20 cellular contexts compared by ENCODE assay signal in genomic region chr5:34927785-34928184, GRCh38. TPM values are rescaled to one million over a fixed set of nuclear protein-coding genes. Genes with fewer than 3 reads are reported as not detected.
DNase-seq lines count a peak whose midpoint lies in the region; ATAC-seq, FAIRE-seq and TF ChIP-seq lines count a peak whose summit lies in the region.
"Had no signal": no experiment of that assay in that cellular context is flagged by ENCODE, and none has a peak within 500 bp of the region (broad histone marks: within the 10 kb centered on the region; RNA-seq: fewer than 3 reads in every experiment).

No MANE protein-coding gene starts in this region.

- peaks cover 6% of the 10 kb centered on the region for H3K79me1 ChIP-seq in H9 (ENCODE audit: insufficient read depth, low read depth, low read length, poor library complexity, severe bottlenecking)

- no peak for FAIRE-seq in K562 (lab: Jason Lieb, UNC)
- FAIRE-seq: GM19239 had no signal

- H3T11ph ChIP-seq in H9 (ENCODE audit: low read length) = no peak overlapping the region

- H3K9me3 Mint-ChIP-seq in H9 = no peaks in the 10 kb centered on the region; a peak in 1 of 5 replicates
- H3K9me3 Mint-ChIP-seq in progenitor cell of endocrine pancreas (ENCODE audit: low read depth) = no peaks in the 10 kb centered on the region
- no peaks in the 10 kb centered on the region for H3K9me3 Mint-ChIP-seq in CD8-positive, alpha-beta T cell
- H3K9me3 Mint-ChIP-seq in natural killer cell = no peaks in the 10 kb centered on the region

- H3K27ac Mint-ChIP-seq in H9 = peak overlapping the region in 1 of 3 experiments; percentile 70; a peak in 1 of 7 replicates
- no peak overlapping the region for H3K27ac Mint-ChIP-seq in progenitor cell of endocrine pancreas
- H3K27ac Mint-ChIP-seq in CD8-positive, alpha-beta T cell = no peak overlapping the region
- no peak overlapping the region for H3K27ac Mint-ChIP-seq in natural killer cell

- H2AFZ ChIP-seq in H9 (ENCODE audit: low read length) (no peak overlapping the region), K562 (ENCODE audit: low read depth, low read length) (no peak overlapping the region)

- no peak overlapping the region for H3K4me3 ChIP-seq in K562
- no peak overlapping the region for H3K4me3 ChIP-seq in CD8-positive, alpha-beta T cell (ENCODE audit: low read depth, low read length)

- H3K36me3 ChIP-seq in K562 (ENCODE audit: control insufficient read depth, insufficient read depth, low read length) = peaks cover 64% of the 10 kb centered on the region
- H3K36me3 ChIP-seq in CD8-positive, alpha-beta T cell (ENCODE audit: insufficient read depth, low read length) = peaks cover 9% of the 10 kb centered on the region

- TF ChIP-seq POLR2A in K562 (conservative IDR thresholded peaks at IDR 0.05) = peak; percentile 64; the same call in 1 of the 2 replicates

- H3K27ac ChIP-seq in H9 (ENCODE audit: insufficient read length, low read depth, low read length) (no peak overlapping the region), K562 (ENCODE audit: extremely low read depth, low read depth, low read length) (peak overlapping the region; percentile 47; the same call in 2 of the 3 replicates)
- no peak overlapping the region for H3K27ac ChIP-seq in CD8-positive, alpha-beta T cell (ENCODE audit: low read depth, low read length)
- H3K27ac ChIP-seq: C4-2B, KMS-11 had no signal

- no peak overlapping the region for H4K8ac ChIP-seq in H9 (replicated peaks; ENCODE audit: insufficient read length, low read depth, low read length)

- TF ChIP-seq EP300 in K562 (IDR thresholded peaks at IDR 0.05; ENCODE audit: low read length) = no peak

- H4K20me1 ChIP-seq in H9 (ENCODE audit: control insufficient read depth, insufficient read depth, insufficient read length) (no peaks in the 10 kb centered on the region), K562 (replicated peaks; ENCODE audit: control insufficient read depth, insufficient read depth, low read length) (no peaks in the 10 kb centered on the region)

- H3K4me3 Mint-ChIP-seq in H9 (peak overlapping the region in 1 of 2 experiments; percentile 44; a peak in 1 of 5 replicates), progenitor cell of endocrine pancreas (ENCODE audit: low read depth) (peak overlapping the region; percentile 40), natural killer cell (no peak overlapping the region)
- no peak overlapping the region for H3K4me3 Mint-ChIP-seq in CD8-positive, alpha-beta T cell

- no peak for TF ChIP-seq RAD21 in K562 (CRISPR knock-in tag; conservative IDR thresholded peaks at IDR 0.05 in 1 of 2, IDR thresholded peaks at IDR 0.05 in 1 of 2)

- ATAC-seq in K562 (no peak), natural killer cell (no peak)
- no peak for ATAC-seq in CD8-positive, alpha-beta T cell
- ATAC-seq: SK-N-SH treated with all-trans-retinoic acid at 6 μM for 48 hours had no signal

- H3K4me2 ChIP-seq in H9 (ENCODE audit: insufficient read depth, insufficient read length, low read length) (no peak overlapping the region), K562 (ENCODE audit: insufficient read depth, low read length) (no peak overlapping the region)

- H2BK20ac ChIP-seq in H9 (ENCODE audit: low read depth, low read length, poor library complexity, severe bottlenecking) = no peak overlapping the region

- H3K23ac ChIP-seq in H9 (ENCODE audit: insufficient read length, low read depth, low read length) = no peak overlapping the region

- in situ Hi-C loops in K562 (cut with MboI) = no loop called here

- H3K4ac ChIP-seq in H9 (ENCODE audit: low read depth, low read length) = no peak overlapping the region

- CTCF ChIA-PET in K562 (lab: Yijun Ruan, JAX; ENCODE audit: low intra/inter-chr PET ratio) = no interaction called here
- CTCF ChIA-PET in CD8-positive, alpha-beta T cell (lab: Charles Lee) = interaction anchor here (2.1 kb wide), 1 partner anchor 12 kb away, joined by 10 read pairs; the partner anchor contains the start of genes BRIX1 and RAD1

- H3K27me3 Mint-ChIP-seq in H9 (ENCODE audit: low read depth) (no peaks in the 10 kb centered on the region), progenitor cell of endocrine pancreas (no peaks in the 10 kb centered on the region), natural killer cell (ENCODE audit: low read depth in 2 of 2) (no peaks in the 10 kb centered on the region)
- H3K27me3 Mint-ChIP-seq in CD8-positive, alpha-beta T cell (ENCODE audit: low read depth) = no peaks in the 10 kb centered on the region

- H3K18ac ChIP-seq in H9 (ENCODE audit: insufficient read length, low read depth, low read length) = no peak overlapping the region

- no peak overlapping the region for H2BK15ac ChIP-seq in H9 (ENCODE audit: low read depth, low read length)

- H3K4me1 Mint-ChIP-seq in H9 = peaks cover 17 to 23% of the 10 kb centered on the region in 2 experiments
- H3K4me1 Mint-ChIP-seq in progenitor cell of endocrine pancreas (ENCODE audit: low read depth) = peaks cover 18% of the 10 kb centered on the region
- H3K4me1 Mint-ChIP-seq in CD8-positive, alpha-beta T cell (ENCODE audit: low read depth) = peaks cover 33% of the 10 kb centered on the region
- H3K4me1 Mint-ChIP-seq in natural killer cell = peaks cover 17 to 27% of the 10 kb centered on the region in 2 donors

- POLR2A ChIA-PET in K562 (lab: Yijun Ruan, JAX) = interaction anchor here (3.7 kb wide), 1 partner anchor 11 kb away, joined by 67 read pairs; the partner anchor contains the start of genes BRIX1 and RAD1
- POLR2A ChIA-PET in CD8-positive, alpha-beta T cell (lab: Charles Lee) = interaction anchor here (0.6 to 3.8 kb wide), 2 partner anchors 11 kb away, joined by 3 to 103 read pairs; partner anchors contain the start of genes BRIX1 and RAD1

- no peak overlapping the region for H3K56ac ChIP-seq in H9 (ENCODE audit: insufficient read length, low read depth, low read length)

- H3K79me2 ChIP-seq in H9 (ENCODE audit: insufficient read depth, low read length) (peaks cover 8% of the 10 kb centered on the region; the same call in 1 of the 2 replicates), K562 (ENCODE audit: control insufficient read depth, insufficient read depth, low read length) (peaks cover 64% of the 10 kb centered on the region)

- no peak overlapping the region for H4K5ac ChIP-seq in H9 (ENCODE audit: insufficient read length, low read depth, low read length)

- H2BK120ac ChIP-seq in H9 (ENCODE audit: low read depth, low read length, poor library complexity, severe bottlenecking) = no peak overlapping the region

- intact Hi-C loops in K562 (cut with micrococcal nuclease) = no loop called here
- intact Hi-C loops in CD8-positive, alpha-beta T cell (cut with DNase I, micrococcal nuclease) = loop anchor here (2.0 to 5.0 kb wide), 6 partner anchors 921 to 1950 kb away; partner anchors contain the start of genes TARS1 (in 2 of the 2), LMBRD2 (in 1 of the 2), NADK2 (in 1 of the 2) and NIPBL (in 1 of the 2)
- intact Hi-C loops in natural killer cell (cut with micrococcal nuclease) = no loop called here

- H4K91ac ChIP-seq in H9 (ENCODE audit: insufficient read length, low read depth, low read length) = no peak overlapping the region

- no peak overlapping the region for H2AK5ac ChIP-seq in H9 (ENCODE audit: insufficient read length, low read length)

- no TSS peak for BruUV-seq in K562 (replicated peaks; lab: Mats Ljungman, UMichigan)

- H2BK12ac ChIP-seq in H9 (ENCODE audit: insufficient read length, low read depth, low read length) = no peak overlapping the region

- H3K4me1 ChIP-seq in H9 (ENCODE audit: insufficient read depth, low read length) = no peaks in the 10 kb centered on the region; the same call in 1 of the 2 replicates
- peaks cover 18 to 34% of the 10 kb centered on the region in 2 experiments for H3K4me1 ChIP-seq in K562 (replicated peaks in 1 of 2; ENCODE audit: control insufficient read depth in 2 of 2, insufficient read depth in 2 of 2, low read length in 2 of 2)
- H3K4me1 ChIP-seq in CD8-positive, alpha-beta T cell (ENCODE audit: insufficient read depth, low read length) = peaks cover 27% of the 10 kb centered on the region

- TF ChIP-seq CTCF in H9 (conservative IDR thresholded peaks at IDR 0.05) = no peak
- no peak for TF ChIP-seq CTCF in K562 (IDR thresholded peaks at IDR 0.05 in 2 of 3, conservative IDR thresholded peaks at IDR 0.05 in 1 of 3; ENCODE audit: insufficient read depth in 2 of 3, low read depth in 1 of 3, low read length in 3 of 3)
- TF ChIP-seq CTCF in progenitor cell of endocrine pancreas (IDR thresholded peaks at IDR 0.05; ENCODE audit: unreplicated experiment) = no peak
- TF ChIP-seq CTCF in CD8-positive, alpha-beta T cell (IDR thresholded peaks at IDR 0.05) = no peak
- no peak for TF ChIP-seq CTCF in natural killer cell (IDR thresholded peaks at IDR 0.05)

- H3K9me1 ChIP-seq in K562 (ENCODE audit: control insufficient read depth, insufficient read depth, low read length) = no peaks in the 10 kb centered on the region

- no peak overlapping the region for H2BK5ac ChIP-seq in H9 (ENCODE audit: insufficient read length, low read length)

- no CpG with 5 or more reads among the region's 5 CpGs for WGBS in H9 (ENCODE audit: extremely low coverage, insufficient read length, low lambda C conversion rate)
- 76% methylated on average over 5 of the region's 5 CpGs for WGBS in K562 (ENCODE audit: insufficient coverage, low coverage, missing lambda C conversion rate)

- DNase-seq in H9 = peak; percentile 34
- no peak for DNase-seq in K562 (ENCODE audit: extremely low read depth in 1 of 4, low spot score in 3 of 4)
- no peak for DNase-seq in progenitor cell of endocrine pancreas (ENCODE audit: low spot score, unreplicated experiment)
- no peak for DNase-seq in CD8-positive, alpha-beta T cell
- no peak for DNase-seq in LoVo (ENCODE audit: low spot score)
- DNase-seq in natural killer cell = no peak
- DNase-seq: ACHN, GF-D8, GOT3, NCI-H1092, NCI-H1436 treated with DMSO at 0.1 percent for 48 hours, NCI-H2029, NCI-H446 treated with DMSO at 0.1 percent for 48 hours, SHP77 treated with DMSO at 0.1 percent for 48 hours, T-helper 1 cell had no signal

- H3K14ac ChIP-seq in H9 (ENCODE audit: insufficient read depth, low read length) = no peak overlapping the region

- H3K36me3 Mint-ChIP-seq in H9 (ENCODE audit: insufficient read depth in 1 of 3, low read depth in 3 of 3) = peaks cover 20 to 49% (median 43%) of the 10 kb centered on the region in 3 experiments
- peaks cover 12% of the 10 kb centered on the region for H3K36me3 Mint-ChIP-seq in progenitor cell of endocrine pancreas (ENCODE audit: insufficient read depth)
- peaks cover 38% of the 10 kb centered on the region for H3K36me3 Mint-ChIP-seq in CD8-positive, alpha-beta T cell
- peaks cover 17% of the 10 kb centered on the region for H3K36me3 Mint-ChIP-seq in natural killer cell

- peaks cover 6% of the 10 kb centered on the region for H3K23me2 ChIP-seq in H9 (ENCODE audit: insufficient read length, low read depth, low read length, poor library complexity, severe bottlenecking)

- H3K9ac ChIP-seq in H9 (ENCODE audit: extremely low read depth, insufficient read length, low read length) (no peak overlapping the region), K562 (ENCODE audit: insufficient read depth in 1 of 2, low read depth in 2 of 2, low read length in 2 of 2) (no peak overlapping the region)
- H3K9ac ChIP-seq: KMS-11 had no signal

- H3K9me3 ChIP-seq in H9 (ENCODE audit: control insufficient read depth, low read depth, low read length) (no peaks in the 10 kb centered on the region), K562 (replicated peaks; ENCODE audit: control insufficient read depth, insufficient read depth, low read depth, low read length) (no peaks in the 10 kb centered on the region)
- no peaks in the 10 kb centered on the region for H3K9me3 ChIP-seq in CD8-positive, alpha-beta T cell (ENCODE audit: low read length)

- H3K27me3 ChIP-seq in H9 (ENCODE audit: insufficient read depth, low read length) = no peaks in the 10 kb centered on the region
- H3K27me3 ChIP-seq in K562 (ENCODE audit: control insufficient read depth in 2 of 2, insufficient read depth in 2 of 2, low read length in 2 of 2) = no peaks in the 10 kb centered on the region
- H3K27me3 ChIP-seq in CD8-positive, alpha-beta T cell (ENCODE audit: insufficient read depth, low read length) = no peaks in the 10 kb centered on the region

RNA-seq across cellular contexts. Expression of gene DNAJC21, which starts 1.6 kb away (rescaled TPM):
- total RNA-seq in H9 (2021) (44.9 and 50.4 TPM in 2 replicates), K562 (2014; rRNA removed) (77.5 and 83.3 TPM in 2 replicates), K562 (2014; rRNA removed; fragmentation: Illumina TruSeq; extraction: Trizol) (104 and 118 TPM in 2 replicates), K562 (2015; rRNA removed; fragmentation: Illumina TruSeq; extraction: Trizol) (98.0 and 102 TPM in 2 replicates), K562 (2021) (66.3 and 70.7 TPM in 2 replicates), progenitor cell of endocrine pancreas (48.1 and 50.3 TPM in 2 replicates), natural killer cell (10 to 100 TPM; 46.8 to 57.9 (median 56.1) TPM)
- 29.6 TPM for polyA plus RNA-seq in PFSK-1 (2012; ENCODE audit: insufficient read length, low read depth)
- 39.8 and 116 TPM in 2 replicates for total RNA-seq in K562 (2011; cell fraction: chromatin; rRNA removed; ENCODE audit: low replicate concordance)
- total RNA-seq in K562 (2011; cell fraction: nucleolus; rRNA removed) = 17.7 and 25.3 TPM in 2 replicates
- 46.5 and 68.7 TPM in 2 replicates for total RNA-seq in K562 (2011; cell fraction: nucleoplasm; rRNA removed)
- polyA plus RNA-seq in K562 (2011; rRNA removed) (32.2 and 58.5 TPM in 2 replicates), K562 (2014; fragmentation: Illumina TruSeq; extraction: Trizol) (86.5 and 105 TPM in 2 replicates), K562 (2014; fragmentation: Nextera tagmentation; extraction: Ambion mirVana) (10 to 100 TPM; 26.6 to 29.7 TPM), K562 (2014; rRNA removed) (54.9 and 63.9 TPM in 2 replicates)
- polyA plus RNA-seq in K562 (2011; cell fraction: cytosol; rRNA removed) = 7.0 and 12.1 TPM in 2 replicates
- polyA plus RNA-seq in K562 (2011; cell fraction: nucleus; rRNA removed) = 19.7 and 23.1 TPM in 2 replicates
- polyA plus RNA-seq in K562 (2012) = 51.5 and 71.1 TPM in 2 replicates
- polyA minus RNA-seq in K562 (2011; rRNA and poly(A)+ RNA removed) = 80.9 and 97.2 TPM in 2 replicates
- polyA minus RNA-seq in K562 (2011; cell fraction: cytosol; rRNA and poly(A)+ RNA removed) = 25.2 and 31.1 TPM in 2 replicates
- 20.7 and 45.9 TPM in 2 replicates for polyA minus RNA-seq in K562 (2011; cell fraction: nucleus; rRNA and poly(A)+ RNA removed)
- 10 to 100 TPM; 55.7 to 56.6 TPM for total RNA-seq in CD8-positive, alpha-beta T cell

RNA-seq across cellular contexts. Expression of gene BRIX1, which starts 12.3 kb away (rescaled TPM):
- total RNA-seq in H9 (2021) = 72.2 and 77.0 TPM in 2 replicates
- polyA plus RNA-seq in PFSK-1 (2012; ENCODE audit: insufficient read length, low read depth) = 64.1 TPM
- total RNA-seq in K562 (2011; cell fraction: chromatin; rRNA removed; ENCODE audit: low replicate concordance) = 40.7 and 142 TPM in 2 replicates
- 26.7 and 34.7 TPM in 2 replicates for total RNA-seq in K562 (2011; cell fraction: nucleolus; rRNA removed)
- 60.4 and 72.4 TPM in 2 replicates for total RNA-seq in K562 (2011; cell fraction: nucleoplasm; rRNA removed)
- total RNA-seq in K562 (2014; rRNA removed) = 118 and 119 TPM in 2 replicates
- total RNA-seq in K562 (2014; rRNA removed; fragmentation: Illumina TruSeq; extraction: Trizol) = 159 and 166 TPM in 2 replicates
- total RNA-seq in K562 (2015; rRNA removed; fragmentation: Illumina TruSeq; extraction: Trizol) = 156 and 169 TPM in 2 replicates
- total RNA-seq in K562 (2021) = 115 and 119 TPM in 2 replicates
- polyA plus RNA-seq in K562 (2011; rRNA removed) = 112 and 161 TPM in 2 replicates
- 17.1 and 48.8 TPM in 2 replicates for polyA plus RNA-seq in K562 (2011; cell fraction: cytosol; rRNA removed)
- 26.1 and 46.6 TPM in 2 replicates for polyA plus RNA-seq in K562 (2011; cell fraction: nucleus; rRNA removed)
- 59.1 and 82.5 TPM in 2 replicates for polyA plus RNA-seq in K562 (2012)
- 142 and 193 TPM in 2 replicates for polyA plus RNA-seq in K562 (2014; fragmentation: Illumina TruSeq; extraction: Trizol)
- 100 to 1,000 TPM; 125 to 157 TPM for polyA plus RNA-seq in K562 (2014; fragmentation: Nextera tagmentation; extraction: Ambion mirVana)
- polyA plus RNA-seq in K562 (2014; rRNA removed) = 161 and 170 TPM in 2 replicates
- 104 and 106 TPM in 2 replicates for polyA minus RNA-seq in K562 (2011; rRNA and poly(A)+ RNA removed)
- polyA minus RNA-seq in K562 (2011; cell fraction: cytosol; rRNA and poly(A)+ RNA removed) = 40.9 and 62.6 TPM in 2 replicates
- polyA minus RNA-seq in K562 (2011; cell fraction: nucleus; rRNA and poly(A)+ RNA removed) = 34.1 and 61.0 TPM in 2 replicates
- total RNA-seq in progenitor cell of endocrine pancreas = 30.6 and 31.4 TPM in 2 replicates
- total RNA-seq in CD8-positive, alpha-beta T cell = 10 to 100 TPM; 34.9 to 40.9 TPM
- 10 to 100 TPM; 18.0 to 30.9 (median 30.6) TPM for total RNA-seq in natural killer cell

RNA-seq across cellular contexts. Expression of gene RAD1, which starts 12.5 kb away (rescaled TPM):
- total RNA-seq in H9 (2021) (39.5 and 41.0 TPM in 2 replicates), K562 (2014; rRNA removed) (52.9 and 62.7 TPM in 2 replicates), K562 (2014; rRNA removed; fragmentation: Illumina TruSeq; extraction: Trizol) (59.4 and 60.9 TPM in 2 replicates), K562 (2015; rRNA removed; fragmentation: Illumina TruSeq; extraction: Trizol) (52.4 and 60.8 TPM in 2 replicates), K562 (2021) (54.1 and 54.9 TPM in 2 replicates), progenitor cell of endocrine pancreas (32.4 and 33.7 TPM in 2 replicates), natural killer cell (10 to 100 TPM; 24.3 to 30.9 (median 29.7) TPM)
- polyA plus RNA-seq in PFSK-1 (2012; ENCODE audit: insufficient read length, low read depth) = 19.5 TPM
- 75.3 and 78.4 TPM in 2 replicates for total RNA-seq in K562 (2011; cell fraction: chromatin; rRNA removed; ENCODE audit: low replicate concordance)
- total RNA-seq in K562 (2011; cell fraction: nucleolus; rRNA removed) = 50.4 and 59.2 TPM in 2 replicates
- 51.7 and 52.6 TPM in 2 replicates for total RNA-seq in K562 (2011; cell fraction: nucleoplasm; rRNA removed)
- polyA plus RNA-seq in K562 (2011; rRNA removed) (52.1 and 78.1 TPM in 2 replicates), K562 (2014; fragmentation: Illumina TruSeq; extraction: Trizol) (44.5 and 54.9 TPM in 2 replicates), K562 (2014; fragmentation: Nextera tagmentation; extraction: Ambion mirVana) (100 to 1,000 TPM; 120 to 148 TPM), K562 (2014; rRNA removed) (54.4 and 69.3 TPM in 2 replicates)
- 22.0 and 25.7 TPM in 2 replicates for polyA plus RNA-seq in K562 (2011; cell fraction: cytosol; rRNA removed)
- 28.3 and 30.4 TPM in 2 replicates for polyA plus RNA-seq in K562 (2011; cell fraction: nucleus; rRNA removed)
- 33.4 and 56.4 TPM in 2 replicates for polyA plus RNA-seq in K562 (2012)
- 59.4 and 68.8 TPM in 2 replicates for polyA minus RNA-seq in K562 (2011; rRNA and poly(A)+ RNA removed)
- polyA minus RNA-seq in K562 (2011; cell fraction: cytosol; rRNA and poly(A)+ RNA removed) = 30.7 and 38.0 TPM in 2 replicates
- 52.6 and 58.6 TPM in 2 replicates for polyA minus RNA-seq in K562 (2011; cell fraction: nucleus; rRNA and poly(A)+ RNA removed)
- total RNA-seq in CD8-positive, alpha-beta T cell = 10 to 100 TPM; 34.7 to 35.4 TPM

Comparison
In these comparisons a context has a peak if more than half of its experiments do, and no peak if none do; other contexts are left out.
1. intact Hi-C loops: an anchor here in CD8-positive, alpha-beta T cell (2.0 to 5.0 kb wide); none called in K562 and natural killer cell.